In genomic region chr15:100168787-100169186, GRCh38 we compare ENCODE assay signal across 13 cellular contexts.
DNase-seq lines count a peak whose midpoint lies in the region; ATAC-seq and TF ChIP-seq lines count a peak whose summit lies in the region.
"Had no signal": no experiment of that assay in that cellular context is flagged by ENCODE, and none has a peak within 500 bp of the region (broad histone marks: within the 10 kb centered on the region; RNA-seq: fewer than 3 reads in every experiment).

No MANE protein-coding gene starts in this region.

- H3K36me3 ChIP-seq in gastroesophageal sphincter, result no peaks in the 10 kb centered on the region
- no peaks in the 10 kb centered on the region for H3K36me3 ChIP-seq in stomach smooth muscle (ENCODE audit: control insufficient read depth in 2 of 2, insufficient read depth in 2 of 2, low read length in 2 of 2)

- ATAC-seq in gastroesophageal sphincter (no peak), GM21526 (IDR thresholded peaks at IDR 0.05; ENCODE audit: low FRiP score, unreplicated experiment) (no peak), HG03095 (IDR thresholded peaks at IDR 0.05; ENCODE audit: unreplicated experiment) (no peak)
- ATAC-seq: HCT116 had no signal

- H3K27ac ChIP-seq in gastroesophageal sphincter (peak overlapping the region; percentile 78 to 88 (median 82)), stomach smooth muscle (ENCODE audit: low read length) (peak overlapping the region; percentile 67)
- H3K27ac ChIP-seq: 22Rv1 had no signal

- no peak for TF ChIP-seq POLR2A in gastroesophageal sphincter (IDR thresholded peaks at IDR 0.05)

- 96 to 97% methylated on average over 4 to 6 of the region's 11 CpGs for WGBS in gastroesophageal sphincter (ENCODE audit: low coverage in 1 of 2), 2 donors

- H3K9ac ChIP-seq in stomach smooth muscle (ENCODE audit: low read length in 2 of 2), result no peak overlapping the region

- H3K27me3 ChIP-seq in gastroesophageal sphincter (no peaks in the 10 kb centered on the region), stomach smooth muscle (ENCODE audit: control insufficient read depth in 1 of 2, insufficient read depth in 2 of 2, low read length in 2 of 2) (no peaks in the 10 kb centered on the region)

- H3K4me1 ChIP-seq in gastroesophageal sphincter (peaks cover 2 to 59% (median 20%) of the 10 kb centered on the region in 3 donors), stomach smooth muscle (ENCODE audit: control insufficient read depth, insufficient read depth, low read length) (peaks cover 46% of the 10 kb centered on the region)

- no peak for TF ChIP-seq EP300 in gastroesophageal sphincter (IDR thresholded peaks at IDR 0.05)

- DNase-seq in activated CD8-positive, alpha-beta memory T cell treated with anti-CD3 and anti-CD28 coated beads for 24 hours, result peak; percentile 41
- no peak for DNase-seq in activated CD8-positive, alpha-beta memory T cell treated with anti-CD3 and anti-CD28 coated beads, Interleukin-2, amount 50 U/mL, for 48 hours
- DNase-seq in foreskin melanocyte, result no peak
- DNase-seq in NCI-H2196 (lab: John Stamatoyannopoulos, UW; ENCODE audit: unreplicated experiment), result no peak
- DNase-seq: CD4-positive, CD25-positive, alpha-beta regulatory T cell; DMS53; GF-D8 had no signal

- no peak for TF ChIP-seq CTCF in gastroesophageal sphincter (IDR thresholded peaks at IDR 0.05)

- H3K4me3 ChIP-seq in gastroesophageal sphincter (no peak overlapping the region), stomach smooth muscle (ENCODE audit: low read length in 2 of 2) (no peak overlapping the region)

- H3K9me3 ChIP-seq in gastroesophageal sphincter, result peaks cover 0 to 22% (median 0%) of the 10 kb centered on the region in 3 donors
- H3K9me3 ChIP-seq in stomach smooth muscle (ENCODE audit: control insufficient read depth in 2 of 2, low read length in 2 of 2), result peaks cover 7 to 14% of the 10 kb centered on the region in 2 donors
